28 cellular contexts compared by ENCODE assay signal in the genomic region with DNA sequence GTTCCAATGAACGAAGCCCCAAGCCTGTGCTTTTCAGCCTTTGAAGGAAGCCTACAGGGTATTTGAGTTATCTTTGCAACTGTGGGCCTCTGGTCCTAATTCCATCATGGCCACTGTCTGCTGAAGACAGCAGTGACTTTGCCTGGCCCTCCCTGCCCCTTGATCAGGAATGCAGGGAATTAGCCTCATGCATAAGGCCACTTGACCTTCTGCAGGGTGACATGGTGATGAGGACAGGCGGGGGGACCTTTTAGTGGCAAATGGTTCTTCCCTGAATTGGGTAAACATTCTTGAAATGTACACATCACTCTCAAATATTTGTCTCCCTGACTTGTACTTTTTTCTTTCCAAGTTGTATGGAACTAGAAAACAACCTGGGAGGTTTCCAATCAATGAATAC.
"Had no signal": no experiment of that assay in that cellular context is flagged by ENCODE, and none has a peak within 500 bp of the region (broad histone marks: within the 10 kb centered on the region; RNA-seq: fewer than 3 reads in every experiment).

No MANE protein-coding gene starts in this region.

- H3K27ac ChIP-seq: neural progenitor cell, ovary, parathyroid adenoma, psoas muscle, stomach, thoracic aorta, thyroid gland, tibial nerve, upper lobe of right lung, uterus had no signal

- H3K79me2 ChIP-seq: parathyroid adenoma had no signal

- H3K27ac Mint-ChIP-seq: nephron; neural progenitor cell; progenitor cell of endocrine pancreas; stimulated activated effector memory CD8-positive, alpha-beta T cell treated with anti-CD3 and anti-CD28 coated beads, Interleukin-12 subunit alpha, Interleukin-12 subunit beta, amount 100 ng/mL, for 72 hours; stimulated activated naive B cell treated with anti-CD40 and anti-IgM and Interleukin-4, amounts not matched to agents 10 μg/mL and 1 μg/mL and 100 μg/mL, for 72 hours; stimulated activated naive CD8-positive, alpha-beta T cell treated with anti-CD3 and anti-CD28 coated beads, Interleukin-15, Interleukin-2, amounts not matched to agents 100 ng/mL and 50 ng/mL, for 24 hours; type B pancreatic cell had no signal

- H3K36me3 Mint-ChIP-seq: neural progenitor cell; stimulated activated effector memory CD8-positive, alpha-beta T cell treated with anti-CD3 and anti-CD28 coated beads, Interleukin-12 subunit alpha, Interleukin-12 subunit beta, amount 100 ng/mL, for 72 hours; type B pancreatic cell had no signal

- DNase-seq: naive B cell; naive thymus-derived CD8-positive, alpha-beta T cell; occipital lobe; ovary; posterior cingulate gyrus; psoas muscle; right cardiac atrium; small intestine; stimulated activated CD4-positive, alpha-beta T cell treated with anti-CD3 and anti-CD28 coated beads, Interleukin-15, amount 100 ng/mL, for 24 hours; stimulated activated CD4-positive, alpha-beta T cell treated with anti-CD3 and anti-CD28 coated beads, Interleukin-2, amount 100 ng/mL, for 24 hours; stimulated activated CD4-positive, alpha-beta T cell treated with anti-CD3 and anti-CD28 coated beads, Interleukin-2, amount 100 ng/mL, for 48 hours; stimulated activated CD4-positive, alpha-beta T cell treated with anti-CD3 and anti-CD28 coated beads, Interleukin-4, amount 100 ng/mL, for 24 hours; stimulated activated naive B cell treated with anti-CD40 and anti-IgM and Interleukin-4, amounts not matched to agents 10 μg/mL and 1 μg/mL and 100 μg/mL, for 72 hours; stimulated activated naive CD4-positive, alpha-beta T cell treated with Interleukin-2 at 50 U/mL for 16 hours; stomach; thyroid gland; upper lobe of right lung; uterus had no signal

- H3K9ac ChIP-seq: neural progenitor cell, parathyroid adenoma had no signal

- H3K9me3 ChIP-seq: ovary, thoracic aorta, thyroid gland, upper lobe of right lung, uterus had no signal

- H3K4me3 Mint-ChIP-seq: naive B cell; naive thymus-derived CD8-positive, alpha-beta T cell; nephron; neural progenitor cell; stimulated activated effector memory CD8-positive, alpha-beta T cell treated with anti-CD3 and anti-CD28 coated beads, Interleukin-12 subunit alpha, Interleukin-12 subunit beta, amount 100 ng/mL, for 72 hours; stimulated activated naive B cell treated with anti-CD40 and anti-IgM and Interleukin-4, amounts not matched to agents 10 μg/mL and 1 μg/mL and 100 μg/mL, for 72 hours; stimulated activated naive CD8-positive, alpha-beta T cell treated with anti-CD3 and anti-CD28 coated beads, Interleukin-15, Interleukin-2, amounts not matched to agents 100 ng/mL and 50 ng/mL, for 24 hours; type B pancreatic cell had no signal

- H3K4me1 ChIP-seq: neural progenitor cell, parathyroid adenoma, psoas muscle, stomach, tibial nerve, upper lobe of right lung, uterus had no signal

- H3K36me3 ChIP-seq: neural progenitor cell, ovary, stomach, thoracic aorta, thyroid gland, tibial nerve, upper lobe of right lung, uterus had no signal

- H3K27me3 ChIP-seq: ovary, stomach, thyroid gland, tibial nerve, upper lobe of right lung, uterus had no signal

- H3K4me1 Mint-ChIP-seq: naive B cell; naive thymus-derived CD8-positive, alpha-beta T cell; nephron; neural progenitor cell; stimulated activated effector memory CD8-positive, alpha-beta T cell treated with anti-CD3 and anti-CD28 coated beads, Interleukin-12 subunit alpha, Interleukin-12 subunit beta, amount 100 ng/mL, for 72 hours; stimulated activated naive B cell treated with anti-CD40 and anti-IgM and Interleukin-4, amounts not matched to agents 10 μg/mL and 1 μg/mL and 100 μg/mL, for 72 hours had no signal

- H3K4me2 ChIP-seq: neural progenitor cell had no signal

- H2AFZ ChIP-seq: neural progenitor cell, parathyroid adenoma had no signal

- H3K4me3 ChIP-seq: neural progenitor cell, ovary, psoas muscle, stomach, thoracic aorta, thyroid gland, tibial nerve, upper lobe of right lung, uterus had no signal

- ATAC-seq: naive thymus-derived CD8-positive, alpha-beta T cell; psoas muscle; right cardiac atrium; sciatic nerve; stimulated activated effector memory CD8-positive, alpha-beta T cell treated with anti-CD3 and anti-CD28 coated beads, Interleukin-12 subunit alpha, Interleukin-12 subunit beta, amount 100 ng/mL, for 72 hours; stimulated activated naive B cell treated with anti-CD40 and anti-IgM and Interleukin-4, amounts not matched to agents 10 μg/mL and 1 μg/mL and 100 μg/mL, for 72 hours; upper lobe of right lung had no signal

- H3K9me3 Mint-ChIP-seq: neural progenitor cell had no signal
